Comparison of ENCODE assay signal across 27 cellular contexts in the genomic region with DNA sequence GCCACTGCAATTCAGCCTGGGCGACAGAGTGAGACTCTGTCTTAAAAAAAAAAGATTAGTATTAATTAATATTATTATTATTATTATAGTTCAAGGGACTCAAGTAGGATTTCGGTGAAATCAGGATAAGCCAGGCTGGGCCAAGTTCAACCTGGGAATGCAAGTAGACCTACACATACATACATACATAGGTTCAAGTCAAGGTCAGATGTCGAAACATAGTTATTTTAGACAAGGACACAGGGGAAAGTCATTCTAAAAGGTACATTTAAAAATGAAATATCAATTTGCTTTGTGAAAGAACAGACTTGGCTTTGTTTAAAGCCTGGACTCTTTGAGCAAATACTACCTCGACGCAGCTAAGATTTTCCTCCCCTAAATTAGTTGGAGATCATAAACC.
"Had no signal": no experiment of that assay in that cellular context is flagged by ENCODE, and none has a peak within 500 bp of the region (broad histone marks: within the 10 kb centered on the region; RNA-seq: fewer than 3 reads in every experiment).

No MANE protein-coding gene starts in this region.

- H3K36me3 ChIP-seq: suprapubic skin, thoracic aorta, thyroid gland, tibial nerve, transverse colon, upper lobe of left lung, upper lobe of right lung, uterus, vagina had no signal

- H3K9me3 ChIP-seq: stomach, suprapubic skin, testis, thoracic aorta, thyroid gland, tibial artery, tibial nerve, transverse colon, upper lobe of left lung, upper lobe of right lung, uterus, vagina had no signal

- H3K27me3 ChIP-seq: stomach, suprapubic skin, testis, thyroid gland, tibial artery, tibial nerve, transverse colon, upper lobe of left lung, upper lobe of right lung, uterus, vagina had no signal

- H3K4me3 ChIP-seq: stomach, suprapubic skin, testis, thoracic aorta, thyroid gland, tibial artery, tibial nerve, transverse colon, upper lobe of left lung, upper lobe of right lung, uterus, vagina had no signal

- ATAC-seq: stimulated activated effector memory CD8-positive, alpha-beta T cell treated with anti-CD3 and anti-CD28 coated beads, Interleukin-12 subunit alpha, Interleukin-12 subunit beta, amount 100 ng/mL, for 72 hours; stimulated activated memory B cell treated with anti-CD40 and anti-IgM and Interleukin-4, amounts not matched to agents 10 μg/mL and 1 μg/mL and 100 μg/mL, for 72 hours; stimulated activated naive B cell treated with anti-CD40 and anti-IgM and Interleukin-4, amounts not matched to agents 10 μg/mL and 1 μg/mL and 100 μg/mL, for 72 hours; stimulated activated naive CD8-positive, alpha-beta T cell treated with anti-CD3 and anti-CD28 coated beads, Interleukin-15, amount 100 ng/mL, for 72 hours; stimulated activated naive CD8-positive, alpha-beta T cell treated with anti-CD3 and anti-CD28 coated beads, Interleukin-15, Interleukin-2, amounts not matched to agents 100 U/mL and 50 U/mL, for 24 hours; upper lobe of right lung had no signal

- H3K27ac ChIP-seq: stomach, suprapubic skin, testis, thoracic aorta, thyroid gland, tibial artery, tibial nerve, transverse colon, upper lobe of left lung, upper lobe of right lung, vagina had no signal

- FAIRE-seq: urothelium cell line had no signal

- H3K4me1 ChIP-seq: suprapubic skin, testis, thyroid gland, tibial artery, tibial nerve, transverse colon, upper lobe of left lung, upper lobe of right lung, uterus, vagina had no signal

- DNase-seq: stimulated activated CD4-positive, alpha-beta T cell treated with anti-CD3 and anti-CD28 coated beads, Interleukin-2, amount 100 ng/mL, for 48 hours; stimulated activated CD4-positive, alpha-beta T cell treated with anti-CD3 and anti-CD28 coated beads, Interleukin-4, amount 100 ng/mL, for 1 hour; stimulated activated CD4-positive, alpha-beta T cell treated with anti-CD3 and anti-CD28 coated beads, Interleukin-4, amount 100 ng/mL, for 24 hours; stimulated activated CD4-positive, alpha-beta T cell treated with anti-CD3 and anti-CD28 coated beads, Interleukin-4, amount 100 ng/mL, for 4 hours; stimulated activated CD8-positive, alpha-beta memory T cell treated with anti-CD3 and anti-CD28 coated beads, Interleukin-4, amount 100 ng/mL, for 48 hours; stimulated activated naive B cell treated with anti-CD40 and anti-IgM and Interleukin-4, amounts not matched to agents 10 μg/mL and 1 μg/mL and 100 μg/mL, for 72 hours; stimulated activated naive CD4-positive, alpha-beta T cell; stimulated activated naive CD4-positive, alpha-beta T cell treated with Interleukin-2 at 50 U/mL for 16 hours; stimulated activated naive CD8-positive, alpha-beta T cell treated with anti-CD3 and anti-CD28 coated beads, Interleukin-15, amount 100 ng/mL, for 72 hours; stimulated activated naive CD8-positive, alpha-beta T cell treated with anti-CD3 and anti-CD28 coated beads, Interleukin-15, Interleukin-2, amounts not matched to agents 100 U/mL and 50 U/mL, for 24 hours; stomach; substantia nigra; testis; thyroid gland; tibial artery; transverse colon; trophoblast cell; upper lobe of left lung; upper lobe of right lung; uterus had no signal
